Comparison of ENCODE assay signal across 14 cellular contexts in genomic region chr3:119380697-119381096, GRCh38.
DNase-seq lines count a peak whose midpoint lies in the region; ATAC-seq, FAIRE-seq and TF ChIP-seq lines count a peak whose summit lies in the region.
"Had no signal": no experiment of that assay in that cellular context is flagged by ENCODE, and none has a peak within 500 bp of the region (broad histone marks: within the 10 kb centered on the region; RNA-seq: fewer than 3 reads in every experiment).

No MANE protein-coding gene starts in this region.

- peak in 1 of 2 experiments; percentile 31; a peak in 2 of 5 replicates for TF ChIP-seq RAD21 in A549 (conservative IDR thresholded peaks at IDR 0.05 in 1 of 2, IDR thresholded peaks at IDR 0.05 in 1 of 2)

- POLR2A ChIA-PET in A549 (lab: Yijun Ruan, JAX): no interaction called here

- CTCF ChIA-PET in A549 (lab: Yijun Ruan, JAX): interaction anchor here (0.6 to 1.5 kb wide), 4 partner anchors 9 to 310 kb away, joined by 3 read pairs; no protein-coding TSS in a partner anchor

- peaks cover 10% of the 10 kb centered on the region for H3K4me1 Mint-ChIP-seq in endothelial cell (ENCODE audit: unreplicated experiment)
- H3K4me1 Mint-ChIP-seq: CD14-positive monocyte; central memory CD8-positive, alpha-beta T cell had no signal

- H3K4me3 ChIP-seq in A549: no peak overlapping the region
- H3K4me3 ChIP-seq: lung, uterus had no signal

- H3K4me1 ChIP-seq in A549: no peaks in the 10 kb centered on the region
- H3K4me1 ChIP-seq: uterus had no signal

- no peak overlapping the region for H3K4me2 ChIP-seq in A549

- no peak overlapping the region for H3K27ac ChIP-seq in A549
- H3K27ac ChIP-seq: uterus had no signal

- H3K9me3 Mint-ChIP-seq in endothelial cell (ENCODE audit: unreplicated experiment): no peaks in the 10 kb centered on the region
- H3K9me3 Mint-ChIP-seq: activated T-cell treated with anti-CD3 and anti-CD28 coated beads, Interleukin-2, amount 50 U/mL, for 24 hours; central memory CD8-positive, alpha-beta T cell had no signal

- H3K4me3 Mint-ChIP-seq in endothelial cell (ENCODE audit: unreplicated experiment): no peak overlapping the region
- H3K4me3 Mint-ChIP-seq: activated T-cell treated with anti-CD3 and anti-CD28 coated beads, Interleukin-2, amount 50 U/mL, for 24 hours; CD14-positive monocyte; central memory CD8-positive, alpha-beta T cell had no signal

- no peak for FAIRE-seq in A549 (lab: Jason Lieb, UNC)
- FAIRE-seq: TTC549 had no signal

- DNase-seq in A549 (ENCODE audit: low read depth in 1 of 2, low spot score in 1 of 2) (peak in 1 of 2 experiments; percentile 45), NCI-H2196 (lab: John Stamatoyannopoulos, UW; ENCODE audit: unreplicated experiment) (peak; percentile 47), endothelial cell (ENCODE audit: low spot score) (no peak), occipital lobe (lab: John Stamatoyannopoulos, UW) (no peak)
- no peak for DNase-seq in activated naive CD4-positive, alpha-beta T cell (lab: John Stamatoyannopoulos, UW)
- no peak for DNase-seq in central memory CD4-positive, alpha-beta T cell
- no peak for DNase-seq in activated CD4-positive, alpha-beta T cell treated with anti-CD3 and anti-CD28 coated beads for 48 hours
- DNase-seq: activated T-cell treated with anti-CD3 and anti-CD28 coated beads, Interleukin-2, amount 50 U/mL, for 24 hours; uterus had no signal

- peak overlapping the region; percentile 18 for H3K27ac Mint-ChIP-seq in endothelial cell (ENCODE audit: unreplicated experiment)
- H3K27ac Mint-ChIP-seq: activated T-cell treated with anti-CD3 and anti-CD28 coated beads, Interleukin-2, amount 50 U/mL, for 24 hours had no signal

- H3K9me3 ChIP-seq in A549: no peaks in the 10 kb centered on the region
- H3K9me3 ChIP-seq: uterus had no signal

- peak; percentile 65 to 79; a peak in 4 of 6 replicates for ATAC-seq in A549

- no peak for TF ChIP-seq POLR2A in A549 (IDR thresholded peaks at IDR 0.05; ENCODE audit: low read length)

- WGBS in A549 (ENCODE audit: missing lambda C conversion rate): 54% methylated on average over 3 of the region's 3 CpGs

- H3K27me3 Mint-ChIP-seq in endothelial cell (ENCODE audit: unreplicated experiment): peaks cover 7% of the 10 kb centered on the region
- H3K27me3 Mint-ChIP-seq: activated T-cell treated with anti-CD3 and anti-CD28 coated beads, Interleukin-2, amount 50 U/mL, for 24 hours; central memory CD8-positive, alpha-beta T cell had no signal

- TF ChIP-seq CTCF in A549 (IDR thresholded peaks at IDR 0.05) (no peak), GM12873 (IDR thresholded peaks at IDR 0.05; ENCODE audit: insufficient read depth, low read depth, low read length, missing control alignments) (peak; percentile 9), endothelial cell (IDR thresholded peaks at IDR 0.05; ENCODE audit: unreplicated experiment) (no peak)

- TF ChIP-seq EP300 in A549 (IDR thresholded peaks at IDR 0.05): no peak

- peaks cover 56% of the 10 kb centered on the region for H3K36me3 Mint-ChIP-seq in endothelial cell (ENCODE audit: low read depth, unreplicated experiment)

TF ChIP-seq in A549, 52 proteins besides CTCF, POLR2A, EP300 and RAD21:
- TF ChIP-seq KDM5A (IDR thresholded peaks at IDR 0.05): no peak
- TF ChIP-seq MAZ (IDR thresholded peaks at IDR 0.05; ENCODE audit: borderline replicate concordance, low read depth, low read length): no peak
- TF ChIP-seq HMGXB4 (CRISPR knock-in tag; IDR thresholded peaks at IDR 0.05; ENCODE audit: borderline replicate concordance): no peak
- no peak for TF ChIP-seq CEBPB (IDR thresholded peaks at IDR 0.05)
- no peak for TF ChIP-seq PBX3 (IDR thresholded peaks at IDR 0.05)
- TF ChIP-seq NPAS2 (CRISPR knock-in tag; IDR thresholded peaks at IDR 0.05; ENCODE audit: borderline replicate concordance): no peak
- no peak for TF ChIP-seq ZNF302 (CRISPR knock-in tag; IDR thresholded peaks at IDR 0.05)
- TF ChIP-seq CBX2 (IDR thresholded peaks at IDR 0.05; ENCODE audit: borderline replicate concordance, low read depth): no peak
- no peak for TF ChIP-seq USF2 (IDR thresholded peaks at IDR 0.05)
- no peak for TF ChIP-seq KDM1A (IDR thresholded peaks at IDR 0.05; ENCODE audit: low read depth)
- no peak for TF ChIP-seq MYC (IDR thresholded peaks at IDR 0.05; ENCODE audit: borderline replicate concordance, low read length)
- no peak for TF ChIP-seq RNF2 (IDR thresholded peaks at IDR 0.05; ENCODE audit: borderline replicate concordance, low read depth)
- TF ChIP-seq JUNB (IDR thresholded peaks at IDR 0.05): no peak
